In genomic region chr12:105233045-105233905, GRCh38 we compare ENCODE assay signal across 13 cellular contexts. TPM values are rescaled to one million over a fixed set of nuclear protein-coding genes. Genes with fewer than 3 reads are reported as not detected.
DNase-seq lines count a peak whose midpoint lies in the region; ATAC-seq and TF ChIP-seq lines count a peak whose summit lies in the region.
"Had no signal": no experiment of that assay in that cellular context is flagged by ENCODE, and none has a peak within 500 bp of the region (broad histone marks: within the 10 kb centered on the region; RNA-seq: fewer than 3 reads in every experiment).

No MANE protein-coding gene starts in this region.

- H3K9me3 ChIP-seq in CD4-positive, alpha-beta memory T cell (ENCODE audit: control insufficient read depth in 1 of 2, low read length in 2 of 2) = no peaks in the 10 kb centered on the region
- H3K9me3 ChIP-seq in hepatocyte (ENCODE audit: low read depth) = no peaks in the 10 kb centered on the region

- H3K4me1 ChIP-seq in CD4-positive, alpha-beta memory T cell (ENCODE audit: insufficient read depth, low read length) = peaks cover 39% of the 10 kb centered on the region
- peaks cover 53% of the 10 kb centered on the region for H3K4me1 ChIP-seq in hepatocyte (ENCODE audit: insufficient read depth)

- no peaks in the 10 kb centered on the region for H3K9me3 Mint-ChIP-seq in CD4-positive, alpha-beta memory T cell

- no peak overlapping the region for H2AFZ ChIP-seq in hepatocyte

- no peaks in the 10 kb centered on the region for H4K20me1 ChIP-seq in hepatocyte (ENCODE audit: insufficient read depth, poor library complexity, severe bottlenecking)

- CTCF ChIA-PET in CD4-positive, alpha-beta memory T cell (lab: Charles Lee; ENCODE audit: partially characterized antibody) = no interaction called here

- POLR2A ChIA-PET in CD4-positive, alpha-beta memory T cell (lab: Charles Lee; ENCODE audit: partially characterized antibody) = no interaction called here

- peaks cover 10% of the 10 kb centered on the region for H3K36me3 ChIP-seq in CD4-positive, alpha-beta memory T cell (ENCODE audit: insufficient read depth, low read length)
- H3K36me3 ChIP-seq in hepatocyte (replicated peaks; ENCODE audit: insufficient read depth, low read depth) = no peaks in the 10 kb centered on the region

- H3K36me3 Mint-ChIP-seq in CD4-positive, alpha-beta memory T cell = peaks cover 20 to 28% of the 10 kb centered on the region in 2 donors

- H3K4me1 Mint-ChIP-seq in CD4-positive, alpha-beta memory T cell = peaks cover 36 to 57% (median 46%) of the 10 kb centered on the region in 4 donors

- TF ChIP-seq CTCF in hepatocyte (IDR thresholded peaks at IDR 0.05; ENCODE audit: poor library complexity) = no peak

- peaks cover 65% of the 10 kb centered on the region for H3K79me2 ChIP-seq in hepatocyte

- H3K27me3 ChIP-seq in CD4-positive, alpha-beta memory T cell (ENCODE audit: insufficient read depth, low read length) = no peaks in the 10 kb centered on the region
- H3K27me3 ChIP-seq in hepatocyte = no peaks in the 10 kb centered on the region

- H3K4me2 ChIP-seq in hepatocyte = peak overlapping the region; percentile 72

- ATAC-seq in GM18873 (IDR thresholded peaks at IDR 0.05; ENCODE audit: low FRiP score, unreplicated experiment) (no peak), GM21526 (IDR thresholded peaks at IDR 0.05; ENCODE audit: low FRiP score, unreplicated experiment) (no peak)
- ATAC-seq: activated CD4-positive, CD25-positive, alpha-beta regulatory T cell treated with anti-CD3 and anti-CD28 coated beads, Interleukin-2, amount 50 U/mL, for 24 hours had no signal

- no peaks in the 10 kb centered on the region for H3K9me2 ChIP-seq in hepatocyte (replicated peaks; ENCODE audit: insufficient read depth)

- no peak for DNase-seq in CD4-positive, alpha-beta memory T cell
- peak; percentile 70 for DNase-seq in amniotic epithelial cell (ENCODE audit: low read depth)
- DNase-seq in hepatocyte (ENCODE audit: low spot score) = no peak
- peak; percentile 61 for DNase-seq in retina
- no peak for DNase-seq in epidermal melanocyte (ENCODE audit: insufficient read length, low spot score)
- no peak for DNase-seq in NCI-H82 treated with DMSO at 0.1 percent for 48 hours (lab: John Stamatoyannopoulos, UW; ENCODE audit: unreplicated experiment)
- DNase-seq: activated naive CD4-positive, alpha-beta T cell treated with anti-CD3 and anti-CD28 coated beads, Interleukin-2, amount 50 U/mL, for 16 hours; NCI-H1694; stimulated activated CD4-positive, alpha-beta T cell treated with anti-CD3 and anti-CD28 coated beads, Interleukin-4, amount 100 ng/mL, for 1 hour had no signal

- no peak overlapping the region for H3K4me3 ChIP-seq in CD4-positive, alpha-beta memory T cell (ENCODE audit: low read length in 2 of 2)
- no peak overlapping the region for H3K4me3 ChIP-seq in hepatocyte

- peak overlapping the region in 5 of 8 donors; percentile 29 to 94 (median 39) for H3K4me3 Mint-ChIP-seq in CD4-positive, alpha-beta memory T cell

- intact Hi-C loops in CD4-positive, alpha-beta memory T cell (cut with micrococcal nuclease) = no loop called here

- no peaks in the 10 kb centered on the region for H3K27me3 Mint-ChIP-seq in CD4-positive, alpha-beta memory T cell

- H3K27ac ChIP-seq in CD4-positive, alpha-beta memory T cell (ENCODE audit: low read depth, low read length) = no peak overlapping the region
- H3K27ac ChIP-seq in hepatocyte = peak overlapping the region; percentile 95
- H3K27ac ChIP-seq: HL-60 had no signal

- 54% methylated on average over 4 of the region's 4 CpGs for WGBS in hepatocyte (ENCODE audit: low lambda C conversion rate, missing lambda C conversion rate)

- H3K27ac Mint-ChIP-seq in CD4-positive, alpha-beta memory T cell = peak overlapping the region in 2 of 7 donors; percentile 21 to 92

RNA-seq across cellular contexts. Expression of gene APPL2, which starts 2.7 kb away (rescaled TPM):
- 10 to 100 TPM; 56.0 to 61.0 TPM for total RNA-seq in CD4-positive, alpha-beta memory T cell
- 10 to 100 TPM in 1 of 2 donors, 1 to 10 TPM in 1; 8.8 to 15.1 TPM for polyA plus RNA-seq in CD4-positive, alpha-beta memory T cell
- 51.9 and 74.1 TPM in 2 replicates for total RNA-seq in hepatocyte
- polyA plus RNA-seq in hepatocyte = 38.2 and 42.2 TPM in 2 replicates

Comparison
In these comparisons a context has a peak if more than half of its experiments do, and no peak if none do; other contexts are left out.
1. DNase-seq: peak in amniotic epithelial cell (single experiment) and retina (single experiment); none in CD4-positive, alpha-beta memory T cell (0 of 5), hepatocyte (single experiment), epidermal melanocyte (single experiment) and NCI-H82 treated with DMSO at 0.1 percent for 48 hours (single experiment).